In genomic region chr16:3611145-3611977, GRCh38 we compare ENCODE assay signal across 8 cellular contexts. TPM values are rescaled to one million over a fixed set of nuclear protein-coding genes. Genes with fewer than 3 reads are reported as not detected.
DNase-seq lines count a peak whose midpoint lies in the region; TF ChIP-seq lines count a peak whose summit lies in the region.

Gene SLX4 (minus strand): TSS chr16:3611606. CDS start chr16:3608964, 2,642 bp downstream.

- peak within 1 kb of the TSS; percentile 100 for H3K4me3 Mint-ChIP-seq in H9
- peak within 1 kb of the TSS; percentile 100 for H3K4me3 Mint-ChIP-seq in activated T-helper 2 cell treated with anti-CD3 and anti-CD28 coated beads, Interferon-gamma antibody, Interleukin-2, Interleukin-4, amounts not matched to agents 10 μg/mL and 5 μg/mL and 100 μg/mL, durations not matched to agents 14 hours and 24 hours and 36 hours (ENCODE audit: low read depth)
- peak within 1 kb of the TSS; percentile 98 to 100 (median 100) for H3K4me3 Mint-ChIP-seq in nephron

- no peak within 1 kb of the TSS for H3K27ac ChIP-seq in H9 (ENCODE audit: insufficient read length, low read depth, low read length)

- peaks cover 3% of the 10 kb centered on the region for H3K79me1 ChIP-seq in H9 (ENCODE audit: insufficient read depth, low read depth, low read length, poor library complexity, severe bottlenecking)

- H3K4me2 ChIP-seq in H9 (ENCODE audit: insufficient read depth, insufficient read length, low read length), result peak within 1 kb of the TSS; percentile 87

- peak within 1 kb of the TSS; percentile 93 to 99 (median 99) for H3K27ac Mint-ChIP-seq in H9
- H3K27ac Mint-ChIP-seq in activated T-helper 2 cell treated with anti-CD3 and anti-CD28 coated beads, Interferon-gamma antibody, Interleukin-2, Interleukin-4, amounts not matched to agents 10 μg/mL and 5 μg/mL and 100 μg/mL, durations not matched to agents 14 hours and 24 hours and 36 hours, result peak within 1 kb of the TSS; percentile 96
- H3K27ac Mint-ChIP-seq in nephron, result peak within 1 kb of the TSS; percentile 75 to 91 (median 82)

- H3K4ac ChIP-seq in H9 (ENCODE audit: low read depth, low read length), result no peak within 1 kb of the TSS

- no peak within 1 kb of the TSS for H3K18ac ChIP-seq in H9 (ENCODE audit: insufficient read length, low read depth, low read length)

- no peak within 1 kb of the TSS for H4K8ac ChIP-seq in H9 (replicated peaks; ENCODE audit: insufficient read length, low read depth, low read length)

- H3K36me3 Mint-ChIP-seq in H9 (ENCODE audit: insufficient read depth in 1 of 3, low read depth in 3 of 3) (peaks cover 3 to 22% (median 19%) of the 10 kb centered on the region in 3 experiments; a peak in 6 of 7 replicates), nephron (ENCODE audit: low read depth) (peaks cover 35% of the 10 kb centered on the region)
- peaks cover 43% of the 10 kb centered on the region for H3K36me3 Mint-ChIP-seq in activated T-helper 2 cell treated with anti-CD3 and anti-CD28 coated beads, Interferon-gamma antibody, Interleukin-2, Interleukin-4, amounts not matched to agents 10 μg/mL and 5 μg/mL and 100 μg/mL, durations not matched to agents 14 hours and 24 hours and 36 hours (ENCODE audit: low read depth)

- no peak within 1 kb of the TSS for H3K56ac ChIP-seq in H9 (ENCODE audit: insufficient read length, low read depth, low read length)

- no CpG with 5 or more reads among the region's 86 CpGs for WGBS in H9 (ENCODE audit: extremely low coverage, insufficient read length, low lambda C conversion rate)

- H3T11ph ChIP-seq in H9 (ENCODE audit: low read length), result no peak within 1 kb of the TSS

- peak; percentile 95 for DNase-seq in ELF-1 (ENCODE audit: low read depth, low spot score)
- DNase-seq in H9, result peak; percentile 91
- DNase-seq in M059J (ENCODE audit: low read depth), result peak; percentile 91
- peak; percentile 93 for DNase-seq in activated T-helper 2 cell treated with anti-CD3 and anti-CD28 coated beads, Interferon-gamma antibody, Interleukin-2, Interleukin-4, amounts not matched to agents 10 μg/mL and 5 μg/mL and 100 μg/mL, durations not matched to agents 14 hours and 24 hours and 36 hours (ENCODE audit: low spot score)
- peak; percentile 84 for DNase-seq in fibroblast of the aortic adventitia (ENCODE audit: low read depth)
- peak; percentile 87 for DNase-seq in stimulated activated naive CD4-positive, alpha-beta T cell treated with Interleukin-2 at 50 U/mL for 16 hours (lab: John Stamatoyannopoulos, UW)

- no peak within 1 kb of the TSS for H2AFZ ChIP-seq in H9 (ENCODE audit: low read length)

- H3K9ac ChIP-seq in H9 (ENCODE audit: extremely low read depth, insufficient read length, low read length), result peak within 1 kb of the TSS; percentile 40

- peak within 1 kb of the TSS; percentile 99 for H3K4me3 ChIP-seq in fibroblast of the aortic adventitia (ENCODE audit: low read depth, low read length)

- H3K27me3 Mint-ChIP-seq in H9 (ENCODE audit: low read depth) (no peaks in the 10 kb centered on the region), nephron (ENCODE audit: low read depth) (no peaks in the 10 kb centered on the region)
- no peaks in the 10 kb centered on the region for H3K27me3 Mint-ChIP-seq in activated T-helper 2 cell treated with anti-CD3 and anti-CD28 coated beads, Interferon-gamma antibody, Interleukin-2, Interleukin-4, amounts not matched to agents 10 μg/mL and 5 μg/mL and 100 μg/mL, durations not matched to agents 14 hours and 24 hours and 36 hours (ENCODE audit: low read depth)

- no peaks in the 10 kb centered on the region for H3K9me3 ChIP-seq in H9 (ENCODE audit: control insufficient read depth, low read depth, low read length)

- no peak within 1 kb of the TSS for H4K91ac ChIP-seq in H9 (ENCODE audit: insufficient read length, low read depth, low read length)

- no peak within 1 kb of the TSS for H2BK12ac ChIP-seq in H9 (ENCODE audit: insufficient read length, low read depth, low read length)

- H3K23me2 ChIP-seq in H9 (ENCODE audit: insufficient read length, low read depth, low read length, poor library complexity, severe bottlenecking), result peaks cover 4% of the 10 kb centered on the region

- no peak within 1 kb of the TSS for H2BK20ac ChIP-seq in H9 (ENCODE audit: low read depth, low read length, poor library complexity, severe bottlenecking)

- H4K20me1 ChIP-seq in H9 (ENCODE audit: control insufficient read depth, insufficient read depth, insufficient read length), result no peaks in the 10 kb centered on the region

- no peak within 1 kb of the TSS for H3K23ac ChIP-seq in H9 (ENCODE audit: insufficient read length, low read depth, low read length)

- H3K9me3 Mint-ChIP-seq in H9 (no peaks in the 10 kb centered on the region), nephron (no peaks in the 10 kb centered on the region)
- no peaks in the 10 kb centered on the region for H3K9me3 Mint-ChIP-seq in activated T-helper 2 cell treated with anti-CD3 and anti-CD28 coated beads, Interferon-gamma antibody, Interleukin-2, Interleukin-4, amounts not matched to agents 10 μg/mL and 5 μg/mL and 100 μg/mL, durations not matched to agents 14 hours and 24 hours and 36 hours

- peak; percentile 70 for TF ChIP-seq POLR2A in Raji (IDR thresholded peaks at IDR 0.05; ENCODE audit: insufficient read depth, low read depth, low read length)

- intact Hi-C loops in activated T-helper 2 cell treated with anti-CD3 and anti-CD28 coated beads, Interferon-gamma antibody, Interleukin-2, Interleukin-4, amounts not matched to agents 10 μg/mL and 5 μg/mL and 100 μg/mL, durations not matched to agents 14 hours and 24 hours and 36 hours (cut with micrococcal nuclease), result loop anchor here (1.0 to 10.0 kb wide), 2 partner anchors 33 to 107 kb away; partner anchors contain the start of gene CLUAP1

- H2BK5ac ChIP-seq in H9 (ENCODE audit: insufficient read length, low read length), result no peak within 1 kb of the TSS

- peaks cover 7% of the 10 kb centered on the region for H3K79me2 ChIP-seq in H9 (ENCODE audit: insufficient read depth, low read length)

- no peaks in the 10 kb centered on the region for H3K27me3 ChIP-seq in H9 (ENCODE audit: insufficient read depth, low read length)

- no peak within 1 kb of the TSS for H3K14ac ChIP-seq in H9 (ENCODE audit: insufficient read depth, low read length)

- TF ChIP-seq CTCF in H9 (conservative IDR thresholded peaks at IDR 0.05) (no peak), fibroblast of the aortic adventitia (IDR thresholded peaks at IDR 0.05; ENCODE audit: insufficient read depth, low read length) (no peak), nephron (IDR thresholded peaks at IDR 0.05; ENCODE audit: unreplicated experiment in 3 of 3) (no peak)

- no peaks in the 10 kb centered on the region for H3K4me1 ChIP-seq in H9 (ENCODE audit: insufficient read depth, low read length)

- H2BK15ac ChIP-seq in H9 (ENCODE audit: low read depth, low read length), result no peak within 1 kb of the TSS

- H4K5ac ChIP-seq in H9 (ENCODE audit: insufficient read length, low read depth, low read length), result no peak within 1 kb of the TSS

- H2BK120ac ChIP-seq in H9 (ENCODE audit: low read depth, low read length, poor library complexity, severe bottlenecking), result no peak within 1 kb of the TSS

- H3K4me1 Mint-ChIP-seq in H9 (peaks cover 22 to 23% of the 10 kb centered on the region in 2 experiments), nephron (peaks cover 32% of the 10 kb centered on the region)
- peaks cover 43% of the 10 kb centered on the region for H3K4me1 Mint-ChIP-seq in activated T-helper 2 cell treated with anti-CD3 and anti-CD28 coated beads, Interferon-gamma antibody, Interleukin-2, Interleukin-4, amounts not matched to agents 10 μg/mL and 5 μg/mL and 100 μg/mL, durations not matched to agents 14 hours and 24 hours and 36 hours (ENCODE audit: low read depth)

- no peak within 1 kb of the TSS for H2AK5ac ChIP-seq in H9 (ENCODE audit: insufficient read length, low read length)

RNA-seq across cellular contexts. Expression of gene SLX4, which starts in this region (rescaled TPM):
- 9.9 and 10.0 TPM in 2 replicates for total RNA-seq in H9 (2021)
- 4.8 and 8.3 TPM in 2 replicates for total RNA-seq in M059J (2014; rRNA removed; shearing (Covaris generic))
- 11.8 and 12.2 TPM in 2 replicates for total RNA-seq in activated T-helper 2 cell treated with anti-CD3 and anti-CD28 coated beads, Interferon-gamma antibody, Interleukin-2, Interleukin-4, amounts not matched to agents 10 μg/mL and 5 μg/mL and 100 μg/mL, durations not matched to agents 14 hours and 24 hours and 36 hours
- total RNA-seq in fibroblast of the aortic adventitia (ENCODE audit: low replicate concordance), result 4.3 and 7.0 TPM in 2 replicates
